1 cellular context compared by ENCODE assay signal in genomic region chr14:103107941-103108748, GRCh38.
TF ChIP-seq lines count a peak whose summit lies in the region.

No MANE protein-coding gene starts in this region.

TF ChIP-seq in GM12878, 131 proteins besides CTCF, POLR2A, EP300 and RAD21:
- TF ChIP-seq IKZF2 (IDR thresholded peaks at IDR 0.05) (no peak), MEF2B (IDR thresholded peaks at IDR 0.05; ENCODE audit: partially characterized antibody, poor library complexity, severe bottlenecking) (no peak), SP1 (IDR thresholded peaks at IDR 0.05; ENCODE audit: low read depth, low read length) (no peak), BRCA1 (IDR thresholded peaks at IDR 0.05; ENCODE audit: low read depth, low read length) (no peak), POLR2AphosphoS2 (IDR thresholded peaks at IDR 0.05; ENCODE audit: low read depth, low read length) (no peak), CHD4 (IDR thresholded peaks at IDR 0.05) (no peak), IKZF1 (conservative IDR thresholded peaks at IDR 0.05) (no peak), EGR1 (IDR thresholded peaks at IDR 0.05; ENCODE audit: borderline replicate concordance in 1 of 2, low read depth in 2 of 2, low read length in 2 of 2) (no peak)
